25 cellular contexts compared by ENCODE assay signal in genomic region chr14:89588016-89588415, GRCh38.
DNase-seq lines count a peak whose midpoint lies in the region; ATAC-seq and TF ChIP-seq lines count a peak whose summit lies in the region.
"Had no signal": no experiment of that assay in that cellular context is flagged by ENCODE, and none has a peak within 500 bp of the region (broad histone marks: within the 10 kb centered on the region; RNA-seq: fewer than 3 reads in every experiment).

No MANE protein-coding gene starts in this region.

- in situ Hi-C loops in GM13976 (cut with MboI; ENCODE audit: low sequenced_read_pairs, unreplicated experiment) = no loop called here

- H3K9me3 Mint-ChIP-seq in stimulated activated naive CD8-positive, alpha-beta T cell treated with anti-CD3 and anti-CD28 coated beads, Interleukin-15, Interleukin-2, amounts not matched to agents 100 ng/mL and 50 ng/mL, for 24 hours = peaks cover 19% of the 10 kb centered on the region
- H3K9me3 Mint-ChIP-seq in activated T-helper 1 cell treated with anti-CD3 and anti-CD28 coated beads, Interleukin-12 subunit alpha, Interleukin-12 subunit beta, Interleukin-2, Interleukin-4 antibody, amounts not matched to agents 30 ng/mL and 10 ng/mL and 1 ng/mL, durations not matched to agents 14 hours and 24 hours and 36 hours = peaks cover 35% of the 10 kb centered on the region
- peaks cover 11% of the 10 kb centered on the region for H3K9me3 Mint-ChIP-seq in memory B cell
- no peaks in the 10 kb centered on the region for H3K9me3 Mint-ChIP-seq in HFFc6

- no peak for ATAC-seq in stimulated activated naive CD8-positive, alpha-beta T cell treated with anti-CD3 and anti-CD28 coated beads, Interleukin-15, Interleukin-2, amounts not matched to agents 100 U/mL and 50 U/mL, for 24 hours
- ATAC-seq in memory B cell (ENCODE audit: low read depth) (no peak), left ventricle myocardium superior (no peak)
- ATAC-seq: gastrocnemius medialis, HCT116, lower lobe of right lung, mucosa of descending colon had no signal

- DNase-seq in stimulated activated naive CD8-positive, alpha-beta T cell treated with anti-CD3 and anti-CD28 coated beads, Interleukin-15, Interleukin-2, amounts not matched to agents 100 U/mL and 50 U/mL, for 24 hours = no peak
- no peak for DNase-seq in activated T-helper 1 cell treated with anti-CD3 and anti-CD28 coated beads, Interleukin-12 subunit alpha, Interleukin-12 subunit beta, Interleukin-2, Interleukin-4 antibody, amounts not matched to agents 30 ng/mL and 10 ng/mL and 1 ng/mL, durations not matched to agents 14 hours and 24 hours and 36 hours (ENCODE audit: low spot score)
- DNase-seq in memory B cell (ENCODE audit: low spot score in 2 of 2) = no peak
- no peak for DNase-seq in left ventricle myocardium superior
- DNase-seq in HFFc6 = no peak
- DNase-seq in GM13976 (ENCODE audit: low spot score) = no peak
- DNase-seq: activated CD4-positive, alpha-beta T cell treated with anti-CD3 and anti-CD28 coated beads, Interleukin-2, amount 50 U/mL, for 48 hours; activated effector memory CD4-positive, alpha-beta T cell treated with Interleukin-2 at 50 U/mL for 16 hours; Calu3; DMS79; dorsolateral prefrontal cortex; gastrocnemius medialis; Kasumi-1; lower lobe of right lung; mucosa of descending colon; NCI-H1417; NCI-H2029; NCI-H524 treated with DMSO at 0.1 percent for 48 hours; nephron progenitor cell; OCI-M1; ovary; stomach; T1000 had no signal

- peak overlapping the region; percentile 6 for H3K27ac Mint-ChIP-seq in stimulated activated naive CD8-positive, alpha-beta T cell treated with anti-CD3 and anti-CD28 coated beads, Interleukin-15, Interleukin-2, amounts not matched to agents 100 ng/mL and 50 ng/mL, for 24 hours
- peak overlapping the region; percentile 40 for H3K27ac Mint-ChIP-seq in activated T-helper 1 cell treated with anti-CD3 and anti-CD28 coated beads, Interleukin-12 subunit alpha, Interleukin-12 subunit beta, Interleukin-2, Interleukin-4 antibody, amounts not matched to agents 30 ng/mL and 10 ng/mL and 1 ng/mL, durations not matched to agents 14 hours and 24 hours and 36 hours
- peak overlapping the region; percentile 77 for H3K27ac Mint-ChIP-seq in memory B cell
- H3K27ac Mint-ChIP-seq in HFFc6 = no peak overlapping the region
- H3K27ac Mint-ChIP-seq: nephron progenitor cell had no signal

- peaks cover 44% of the 10 kb centered on the region for H3K36me3 Mint-ChIP-seq in stimulated activated naive CD8-positive, alpha-beta T cell treated with anti-CD3 and anti-CD28 coated beads, Interleukin-15, Interleukin-2, amounts not matched to agents 100 ng/mL and 50 ng/mL, for 24 hours (ENCODE audit: low read depth)
- peaks cover 34% of the 10 kb centered on the region for H3K36me3 Mint-ChIP-seq in activated T-helper 1 cell treated with anti-CD3 and anti-CD28 coated beads, Interleukin-12 subunit alpha, Interleukin-12 subunit beta, Interleukin-2, Interleukin-4 antibody, amounts not matched to agents 30 ng/mL and 10 ng/mL and 1 ng/mL, durations not matched to agents 14 hours and 24 hours and 36 hours (ENCODE audit: low read depth)
- H3K36me3 Mint-ChIP-seq in memory B cell (peaks cover 25% of the 10 kb centered on the region), HFFc6 (ENCODE audit: low read depth) (peaks cover 13% of the 10 kb centered on the region)

- no peaks in the 10 kb centered on the region for H3K27me3 Mint-ChIP-seq in stimulated activated naive CD8-positive, alpha-beta T cell treated with anti-CD3 and anti-CD28 coated beads, Interleukin-15, Interleukin-2, amounts not matched to agents 100 ng/mL and 50 ng/mL, for 24 hours
- no peaks in the 10 kb centered on the region for H3K27me3 Mint-ChIP-seq in activated T-helper 1 cell treated with anti-CD3 and anti-CD28 coated beads, Interleukin-12 subunit alpha, Interleukin-12 subunit beta, Interleukin-2, Interleukin-4 antibody, amounts not matched to agents 30 ng/mL and 10 ng/mL and 1 ng/mL, durations not matched to agents 14 hours and 24 hours and 36 hours (ENCODE audit: insufficient read depth)
- H3K27me3 Mint-ChIP-seq in memory B cell (no peaks in the 10 kb centered on the region), HFFc6 (ENCODE audit: insufficient read depth) (peaks cover 2% of the 10 kb centered on the region; the same call in 1 of the 2 replicates)

- intact Hi-C loops in activated T-helper 1 cell treated with anti-CD3 and anti-CD28 coated beads, Interleukin-12 subunit alpha, Interleukin-12 subunit beta, Interleukin-2, Interleukin-4 antibody, amounts not matched to agents 30 ng/mL and 10 ng/mL and 1 ng/mL, durations not matched to agents 14 hours and 24 hours and 36 hours (cut with micrococcal nuclease) = loop anchor here (5.0 kb wide), 1 partner anchor 179 kb away; no protein-coding TSS in a partner anchor
- intact Hi-C loops in left ventricle myocardium superior (cut with micrococcal nuclease) = no loop called here

- H3K4me3 Mint-ChIP-seq in stimulated activated naive CD8-positive, alpha-beta T cell treated with anti-CD3 and anti-CD28 coated beads, Interleukin-15, Interleukin-2, amounts not matched to agents 100 ng/mL and 50 ng/mL, for 24 hours = no peak overlapping the region
- no peak overlapping the region for H3K4me3 Mint-ChIP-seq in activated T-helper 1 cell treated with anti-CD3 and anti-CD28 coated beads, Interleukin-12 subunit alpha, Interleukin-12 subunit beta, Interleukin-2, Interleukin-4 antibody, amounts not matched to agents 30 ng/mL and 10 ng/mL and 1 ng/mL, durations not matched to agents 14 hours and 24 hours and 36 hours
- H3K4me3 Mint-ChIP-seq in memory B cell = no peak overlapping the region
- H3K4me3 Mint-ChIP-seq in HFFc6 = no peak overlapping the region
- H3K4me3 Mint-ChIP-seq: nephron progenitor cell had no signal

- TF ChIP-seq CTCF in HFFc6 (IDR thresholded peaks at IDR 0.05) = no peak
- no peak for TF ChIP-seq CTCF in GM13976 (IDR thresholded peaks at IDR 0.05; ENCODE audit: borderline replicate concordance, control extremely low read depth, extremely low read depth, insufficient read depth, missing control alignments)

- peaks cover 68% of the 10 kb centered on the region for H3K4me1 Mint-ChIP-seq in stimulated activated naive CD8-positive, alpha-beta T cell treated with anti-CD3 and anti-CD28 coated beads, Interleukin-15, Interleukin-2, amounts not matched to agents 100 ng/mL and 50 ng/mL, for 24 hours (ENCODE audit: low read depth)
- H3K4me1 Mint-ChIP-seq in activated T-helper 1 cell treated with anti-CD3 and anti-CD28 coated beads, Interleukin-12 subunit alpha, Interleukin-12 subunit beta, Interleukin-2, Interleukin-4 antibody, amounts not matched to agents 30 ng/mL and 10 ng/mL and 1 ng/mL, durations not matched to agents 14 hours and 24 hours and 36 hours (ENCODE audit: low read depth) = peaks cover 52% of the 10 kb centered on the region
- H3K4me1 Mint-ChIP-seq in memory B cell (peaks cover 31% of the 10 kb centered on the region), HFFc6 (ENCODE audit: low read depth) (no peaks in the 10 kb centered on the region)
- H3K4me1 Mint-ChIP-seq: nephron progenitor cell had no signal
